In the genomic region with DNA sequence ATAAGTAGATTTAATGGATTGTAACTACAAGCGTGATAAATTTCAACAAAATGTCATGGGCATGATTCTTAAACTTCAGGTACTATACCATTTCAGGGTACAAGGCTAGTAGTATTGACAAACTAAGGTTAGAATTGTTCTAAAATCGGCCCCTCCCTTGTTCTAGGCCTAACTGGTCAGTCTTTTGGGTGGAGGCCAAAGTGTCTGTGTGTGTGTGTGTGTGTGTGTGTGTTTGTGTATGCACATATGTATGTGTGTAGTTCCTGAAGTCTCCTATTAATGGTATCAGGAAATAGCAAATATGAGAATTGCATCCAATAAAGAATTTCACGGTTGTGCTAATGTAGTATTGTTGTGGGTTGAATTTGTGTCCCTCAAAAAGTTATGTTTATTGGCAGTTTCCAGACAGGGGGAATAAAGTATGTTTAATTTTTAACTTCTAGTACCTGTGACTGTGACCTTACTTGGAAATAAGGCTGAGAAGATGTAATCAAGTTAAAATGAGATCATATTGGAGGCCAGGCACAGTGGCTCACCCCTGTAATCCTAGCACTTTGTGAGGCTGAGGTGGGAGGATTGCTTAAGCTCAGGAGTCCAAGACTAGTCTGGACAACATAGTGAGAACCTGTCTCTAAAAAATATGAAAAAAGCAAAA, we compare ENCODE assay signal across 14 cellular contexts.
DNase-seq lines count a peak whose midpoint lies in the region; ATAC-seq and TF ChIP-seq lines count a peak whose summit lies in the region.
"Had no signal": no experiment of that assay in that cellular context is flagged by ENCODE, and none has a peak within 500 bp of the region (broad histone marks: within the 10 kb centered on the region; RNA-seq: fewer than 3 reads in every experiment).

No MANE protein-coding gene starts in this region.

- 0 out of 2 replicates have a peak overlapping the region, but pooled peaks have one; percentile 3 for H3K56ac ChIP-seq in IMR-90 (ENCODE audit: extremely low read depth, insufficient read depth, low read length)

- TF ChIP-seq POLR2A in IMR-90 (IDR thresholded peaks at IDR 0.05; ENCODE audit: low read depth, low read length) (no peak), esophagus squamous epithelium (IDR thresholded peaks at IDR 0.05) (no peak)

- no peaks in the 10 kb centered on the region for H4K20me1 ChIP-seq in IMR-90 (ENCODE audit: insufficient read depth, low read length)
- H4K20me1 ChIP-seq: BLaER1 treated with 17β-estradiol and CSF1 and Interleukin-3, amounts not matched to agents 10 nM and 100 nM had no signal

- H2AFZ ChIP-seq in IMR-90 (replicated peaks; ENCODE audit: low read length, poor library complexity), result no peak overlapping the region

- H2AK9ac ChIP-seq in IMR-90 (replicated peaks; ENCODE audit: low read depth, low read length, poor library complexity), result no peak overlapping the region

- in situ Hi-C loops in IMR-90 (cut with MboI; ENCODE audit: low sequenced_read_pairs), result no loop called here

- H3K27me3 ChIP-seq in IMR-90 (ENCODE audit: control insufficient read depth, insufficient read depth, low read length) (no peaks in the 10 kb centered on the region), esophagus squamous epithelium (no peaks in the 10 kb centered on the region)
- H3K27me3 ChIP-seq: BLaER1 treated with 17β-estradiol and CSF1 and Interleukin-3, amounts not matched to agents 10 nM and 100 nM had no signal

- dilution Hi-C loops in IMR-90 (cut with HindIII; ENCODE audit: low sequenced_read_pairs, unreplicated experiment), result no loop called here

- no peak overlapping the region for H3K18ac ChIP-seq in IMR-90 (ENCODE audit: low read depth, low read length)

- TF ChIP-seq RAD21 in IMR-90 (IDR thresholded peaks at IDR 0.05; ENCODE audit: low read length), result no peak

- DNase-seq in IMR-90 (no peak), esophagus squamous epithelium (lab: John Stamatoyannopoulos, UW) (no peak), mucosa of descending colon (peak in 2 of 3 donors; percentile 72 to 88), renal cortical epithelial cell (ENCODE audit: low read depth) (peak; percentile 70), activated gamma-delta T cell (lab: John Stamatoyannopoulos, UW) (no peak), AG08396 (ENCODE audit: low spot score) (no peak)
- DNase-seq: 8988T; Calu3; CD4-positive, CD25-positive, alpha-beta regulatory T cell; DMS 273 treated with DMSO at 0.1 percent for 48 hours had no signal

- no peak overlapping the region for H3K4ac ChIP-seq in IMR-90 (ENCODE audit: low read depth, low read length)

- peak overlapping the region; percentile 58 for H2BK20ac ChIP-seq in IMR-90 (ENCODE audit: low read depth, low read length)

- BruUV-seq in IMR-90 (replicated peaks; lab: Mats Ljungman, UMichigan), result no TSS peak

- H3K27ac ChIP-seq in IMR-90 (ENCODE audit: insufficient read depth, low read length) (no peak overlapping the region), esophagus squamous epithelium (peak overlapping the region in 3 of 4 donors; percentile 9 to 57 (median 51))
- H3K27ac ChIP-seq: BLaER1 treated with 17β-estradiol and CSF1 and Interleukin-3, amounts not matched to agents 10 nM and 100 nM had no signal

- H3K4me2 ChIP-seq in IMR-90 (ENCODE audit: low read depth, low read length), result no peak overlapping the region
- H3K4me2 ChIP-seq: BLaER1 treated with 17β-estradiol and CSF1 and Interleukin-3, amounts not matched to agents 10 nM and 100 nM had no signal

- H2AK5ac ChIP-seq in IMR-90 (ENCODE audit: low read depth, low read length), result peak overlapping the region; percentile 14; the same call in 1 of the 2 replicates

- no peak for TF ChIP-seq CTCF in IMR-90 (conservative IDR thresholded peaks at IDR 0.05; ENCODE audit: low read depth, low read length)
- no peak for TF ChIP-seq CTCF in esophagus squamous epithelium (IDR thresholded peaks at IDR 0.05)
- TF ChIP-seq CTCF in mucosa of descending colon (IDR thresholded peaks at IDR 0.05), result no peak

- H3K9me3 ChIP-seq in IMR-90 (ENCODE audit: control insufficient read depth, insufficient read depth, low read length) (no peaks in the 10 kb centered on the region), esophagus squamous epithelium (no peaks in the 10 kb centered on the region), mucosa of descending colon (no peaks in the 10 kb centered on the region)
- H3K9me3 ChIP-seq: BLaER1 treated with 17β-estradiol and CSF1 and Interleukin-3, amounts not matched to agents 10 nM and 100 nM; HAP-1 had no signal

- H4K91ac ChIP-seq in IMR-90 (ENCODE audit: insufficient read depth, low read depth, low read length), result no peak overlapping the region

- CTCF ChIA-PET in IMR-90 (lab: Yijun Ruan, JAX), result no interaction called here

- no peaks in the 10 kb centered on the region for H3K9me1 ChIP-seq in IMR-90 (ENCODE audit: insufficient read depth, low read length)

- H4K5ac ChIP-seq in IMR-90 (ENCODE audit: low read depth, low read length), result no peak overlapping the region; the same call in 1 of the 2 replicates

- H4K8ac ChIP-seq in IMR-90 (ENCODE audit: low read depth in 2 of 2, low read length in 2 of 2), result no peak overlapping the region

- H2BK15ac ChIP-seq in IMR-90 (ENCODE audit: low read depth, low read length), result no peak overlapping the region

- no peak overlapping the region for H2BK120ac ChIP-seq in IMR-90 (ENCODE audit: low read depth, low read length)

- no peaks in the 10 kb centered on the region for H3K36me3 ChIP-seq in IMR-90 (ENCODE audit: control insufficient read depth, insufficient read depth, low read length)
- H3K36me3 ChIP-seq in esophagus squamous epithelium, result no peaks in the 10 kb centered on the region
- no peaks in the 10 kb centered on the region for H3K36me3 ChIP-seq in mucosa of descending colon (ENCODE audit: low read depth)
- H3K36me3 ChIP-seq: BLaER1 treated with 17β-estradiol and CSF1 and Interleukin-3, amounts not matched to agents 10 nM and 100 nM; HAP-1 had no signal

- H3K23ac ChIP-seq in IMR-90 (ENCODE audit: low read depth, low read length), result no peak overlapping the region

- POLR2A ChIA-PET in IMR-90 (lab: Charles Lee; ENCODE audit: unreplicated experiment), result no interaction called here

- H3K4me3 ChIP-seq in IMR-90 (ENCODE audit: insufficient read depth, low read depth, low read length) (no peak overlapping the region), esophagus squamous epithelium (no peak overlapping the region), mucosa of descending colon (no peak overlapping the region)
- H3K4me3 ChIP-seq: BLaER1 treated with 17β-estradiol and CSF1 and Interleukin-3, amounts not matched to agents 10 nM and 100 nM; HAP-1 had no signal

- H3K14ac ChIP-seq in IMR-90 (replicated peaks; ENCODE audit: low read depth, low read length), result no peak overlapping the region

- WGBS in IMR-90 (ENCODE audit: extremely low coverage in 2 of 2, insufficient read length in 1 of 2), 2 experiments, result 60% methylated on average over 1 of the region's 3 CpGs; no CpG with 5 or more reads in 1 of the 2 experiments
- WGBS in esophagus squamous epithelium, 2 donors, result 77 to 84% methylated on average over 3 of the region's 3 CpGs

- H2BK5ac ChIP-seq in IMR-90 (ENCODE audit: low read depth, low read length, poor library complexity, severe bottlenecking), result no peak overlapping the region

- ATAC-seq in IMR-90 (ENCODE audit: low read depth) (no peak), mucosa of descending colon (peak; percentile 88), GM21526 (IDR thresholded peaks at IDR 0.05; ENCODE audit: low FRiP score, unreplicated experiment) (no peak), HG03159 (IDR thresholded peaks at IDR 0.05; ENCODE audit: unreplicated experiment) (no peak)

- intact Hi-C loops in IMR-90 (cut with micrococcal nuclease), result no loop called here
- intact Hi-C loops in esophagus squamous epithelium (cut with DNase I), result no loop called here
- intact Hi-C loops in mucosa of descending colon (cut with DNase I, micrococcal nuclease), result no loop called here

- H3K79me1 ChIP-seq in IMR-90 (ENCODE audit: low read depth in 1 of 2, low read length in 2 of 2), result no peaks in the 10 kb centered on the region

- no peak overlapping the region for H3K9ac ChIP-seq in IMR-90 (ENCODE audit: low read depth, low read length)
- H3K9ac ChIP-seq: BLaER1 treated with 17β-estradiol and CSF1 and Interleukin-3, amounts not matched to agents 10 nM and 100 nM had no signal

- H3K4me1 ChIP-seq in IMR-90 (ENCODE audit: control insufficient read depth, insufficient read depth, low read length), result no peaks in the 10 kb centered on the region; the same call in 1 of the 2 replicates
- H3K4me1 ChIP-seq in esophagus squamous epithelium, result peaks cover 0 to 31% (median 0%) of the 10 kb centered on the region in 3 donors
- H3K4me1 ChIP-seq in mucosa of descending colon (ENCODE audit: low read depth), result peaks cover 7% of the 10 kb centered on the region
- H3K4me1 ChIP-seq: BLaER1 treated with 17β-estradiol and CSF1 and Interleukin-3, amounts not matched to agents 10 nM and 100 nM; HAP-1 had no signal

TF ChIP-seq in IMR-90, 13 proteins besides CTCF, POLR2A, EP300 and RAD21 (continues in another document):
- TF ChIP-seq NFE2L2 (IDR thresholded peaks at IDR 0.05; ENCODE audit: low read depth, low read length) (no peak), MXI1 (IDR thresholded peaks at IDR 0.05; ENCODE audit: borderline replicate concordance, low read depth, low read length) (no peak), USF2 (IDR thresholded peaks at IDR 0.05; ENCODE audit: low read depth, low read length) (no peak), SMC3 (IDR thresholded peaks at IDR 0.05; ENCODE audit: low read depth, low read length) (no peak), FOS (IDR thresholded peaks at IDR 0.05; ENCODE audit: low read depth, low read length) (no peak), CHD1 (IDR thresholded peaks at IDR 0.05; ENCODE audit: low read depth, low read length) (no peak), RFX5 (IDR thresholded peaks at IDR 0.05; ENCODE audit: low read depth, low read length) (no peak), MAZ (IDR thresholded peaks at IDR 0.05; ENCODE audit: borderline replicate concordance, low read depth, low read length) (no peak), BHLHE40 (IDR thresholded peaks at IDR 0.05; ENCODE audit: low read depth, low read length) (no peak), CEBPB (IDR thresholded peaks at IDR 0.05; ENCODE audit: low read depth, low read length) (no peak), RCOR1 (IDR thresholded peaks at IDR 0.05; ENCODE audit: insufficient replicate concordance, low read length) (no peak), MAFK (IDR thresholded peaks at IDR 0.05; ENCODE audit: low read depth, low read length) (no peak)

Comparison
In these comparisons a context has a peak if more than half of its experiments do, and no peak if none do; other contexts are left out.
1. DNase-seq: peak in mucosa of descending colon (2 of 3) and renal cortical epithelial cell (single experiment); none in IMR-90 (single experiment), esophagus squamous epithelium (single experiment), activated gamma-delta T cell (single experiment) and AG08396 (single experiment).